Comparison of ENCODE assay signal across 8 cellular contexts in genomic region chr6:16711551-16712249, GRCh38. TPM values are rescaled to one million over a fixed set of nuclear protein-coding genes. Genes with fewer than 3 reads are reported as not detected.
DNase-seq lines count a peak whose midpoint lies in the region; ATAC-seq, FAIRE-seq and TF ChIP-seq lines count a peak whose summit lies in the region.

No MANE protein-coding gene starts in this region.

- peak; percentile 66 for FAIRE-seq in GM18507 (lab: Jason Lieb, UNC)

- intact Hi-C loops in sciatic nerve (cut with DNase I): no loop called here

- DNase-seq in GM18507 (ENCODE audit: extremely low spot score, insufficient read length, low read depth) (no peak), HL-60 (ENCODE audit: low read depth in 1 of 2, low spot score in 1 of 2) (no peak), osteocyte (ENCODE audit: extremely low spot score, unreplicated experiment) (no peak), NCI-H510A (lab: John Stamatoyannopoulos, UW) (no peak), sciatic nerve (ENCODE audit: low spot score) (no peak), midbrain (lab: John Stamatoyannopoulos, UW) (no peak), NCI-H1105 treated with DMSO at 0.1 percent for 48 hours (lab: John Stamatoyannopoulos, UW) (no peak)
- peak; percentile 87 for DNase-seq in activated effector memory CD4-positive, alpha-beta T cell treated with anti-CD3 and anti-CD28 coated beads, Interleukin-2, amount 50 U/mL, for 16 hours

- no peaks in the 10 kb centered on the region for H3K9me3 Mint-ChIP-seq in osteocyte (ENCODE audit: unreplicated experiment)

- H3K27ac ChIP-seq in HL-60 (replicated peaks): peak overlapping the region; percentile 69

- peak overlapping the region; percentile 97 for H3K27ac Mint-ChIP-seq in osteocyte (ENCODE audit: unreplicated experiment)

- no peak for ATAC-seq in sciatic nerve

- H3K4me3 Mint-ChIP-seq in osteocyte (ENCODE audit: unreplicated experiment): peak overlapping the region; percentile 2

- TF ChIP-seq CTCF in HL-60 (IDR thresholded peaks at IDR 0.05; ENCODE audit: insufficient read depth, low read length) (no peak), osteocyte (IDR thresholded peaks at IDR 0.05) (no peak)

- H3K4me1 Mint-ChIP-seq in osteocyte (ENCODE audit: unreplicated experiment): peaks cover 44% of the 10 kb centered on the region

- no peak overlapping the region for H3K4me3 ChIP-seq in HL-60 (replicated peaks; ENCODE audit: insufficient read depth, low read length)

- no peaks in the 10 kb centered on the region for H3K27me3 ChIP-seq in HL-60 (ENCODE audit: insufficient read depth, poor library complexity, severe bottlenecking)

- H3K36me3 Mint-ChIP-seq in osteocyte (ENCODE audit: unreplicated experiment): peaks cover 4% of the 10 kb centered on the region

- H3K27me3 Mint-ChIP-seq in osteocyte (ENCODE audit: unreplicated experiment): no peaks in the 10 kb centered on the region

RNA-seq across cellular contexts. Expression of gene ATXN1, which starts 49.6 kb away (rescaled TPM):
- total RNA-seq in osteocyte: 51.6 and 54.4 TPM in 2 replicates
- 70.0 TPM for total RNA-seq in sciatic nerve
